Comparison of ENCODE assay signal across 19 cellular contexts in the genomic region with DNA sequence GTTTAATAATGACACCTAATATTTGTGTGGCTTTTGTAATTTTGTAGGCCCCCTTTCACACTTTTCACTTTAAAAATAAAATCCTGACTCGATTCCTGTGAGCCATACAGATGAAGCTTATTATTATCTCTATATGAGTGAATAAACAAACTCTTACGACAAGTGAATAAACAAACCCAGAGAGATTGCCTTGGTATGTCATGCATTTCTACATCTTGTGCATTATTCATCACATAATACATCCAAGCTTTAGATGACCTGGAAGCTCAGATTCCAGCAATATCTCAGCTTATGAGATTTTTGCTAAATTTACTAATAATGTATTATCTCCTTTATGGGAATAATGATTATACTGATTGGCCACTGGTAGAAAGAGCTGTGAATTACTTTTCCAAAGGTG.
A peak's percentile ranks its signal among the peaks of the same experiment; 100 is the strongest.
DNase-seq lines count a peak whose midpoint lies in the region; ATAC-seq and TF ChIP-seq lines count a peak whose summit lies in the region.
"Had no signal": no experiment of that assay in that cellular context is flagged by ENCODE, and none has a peak within 500 bp of the region (broad histone marks: within the 10 kb centered on the region; RNA-seq: fewer than 3 reads in every experiment).

No MANE protein-coding gene starts in this region.

- DNase-seq in MCF 10A (ENCODE audit: unreplicated experiment) (peak; percentile 2), breast epithelium (ENCODE audit: low spot score in 2 of 2) (no peak), choroid plexus epithelial cell (ENCODE audit: low read depth) (peak; percentile 45), mesenchymal stem cell (peak; percentile 13), NCI-H748 (lab: John Stamatoyannopoulos, UW; ENCODE audit: unreplicated experiment) (no peak), body of pancreas (no peak), NCI-H2227 treated with DMSO at 0.1 percent for 48 hours (lab: John Stamatoyannopoulos, UW) (no peak), right lobe of liver (no peak)
- DNase-seq: Caco-2; CD4-positive, CD25-positive, alpha-beta regulatory T cell; CD8-positive, alpha-beta T cell; DMS153; DND-41; GOT3 had no signal

- H3K4me3 ChIP-seq in breast epithelium: no peak overlapping the region
- no peak overlapping the region for H3K4me3 ChIP-seq in choroid plexus epithelial cell (ENCODE audit: low read depth, low read length)
- H3K4me3 ChIP-seq in mesenchymal stem cell (ENCODE audit: insufficient read depth in 1 of 2, low read depth in 1 of 2, low read length in 2 of 2): no peak overlapping the region
- H3K4me3 ChIP-seq in body of pancreas: no peak overlapping the region
- H3K4me3 ChIP-seq in right lobe of liver: no peak overlapping the region
- H3K4me3 ChIP-seq: BLaER1, HAP-1 had no signal

- no peak overlapping the region for H2BK12ac ChIP-seq in mesenchymal stem cell (ENCODE audit: low read length in 2 of 2)

- H2AK5ac ChIP-seq in mesenchymal stem cell (ENCODE audit: low read length, severe bottlenecking): no peak overlapping the region

- H3K14ac ChIP-seq in mesenchymal stem cell (ENCODE audit: low read length in 2 of 2): no peak overlapping the region

- H4K91ac ChIP-seq in mesenchymal stem cell (ENCODE audit: low read length): no peak overlapping the region

- H3K36me3 Mint-ChIP-seq in MCF 10A (ENCODE audit: insufficient read depth, unreplicated experiment): no peaks in the 10 kb centered on the region
- H3K36me3 Mint-ChIP-seq: CD4-positive, CD25-positive, alpha-beta regulatory T cell; CD8-positive, alpha-beta T cell had no signal

- no peak overlapping the region for H3K4me2 ChIP-seq in mesenchymal stem cell (ENCODE audit: low read length, poor library complexity, severe bottlenecking)
- H3K4me2 ChIP-seq: BLaER1 had no signal

- no peaks in the 10 kb centered on the region for H3K4me1 ChIP-seq in breast epithelium
- no peaks in the 10 kb centered on the region for H3K4me1 ChIP-seq in mesenchymal stem cell (ENCODE audit: control insufficient read depth, insufficient read depth, low read depth, low read length)
- no peaks in the 10 kb centered on the region for H3K4me1 ChIP-seq in body of pancreas
- peaks cover 0 to 7% (median 0%) of the 10 kb centered on the region in 4 donors for H3K4me1 ChIP-seq in right lobe of liver
- H3K4me1 ChIP-seq: BLaER1, HAP-1 had no signal

- H3K36me3 ChIP-seq in breast epithelium (no peaks in the 10 kb centered on the region), mesenchymal stem cell (ENCODE audit: control insufficient read depth in 1 of 2, insufficient read depth in 2 of 2, low read depth in 1 of 2, low read length in 2 of 2) (no peaks in the 10 kb centered on the region), body of pancreas (replicated peaks in 1 of 2; ENCODE audit: insufficient read depth in 1 of 2, low read depth in 2 of 2) (no peaks in the 10 kb centered on the region), right lobe of liver (no peaks in the 10 kb centered on the region)
- H3K36me3 ChIP-seq: BLaER1, HAP-1 had no signal

- H3K4ac ChIP-seq in mesenchymal stem cell (ENCODE audit: low read depth in 1 of 2, low read length in 2 of 2): no peak overlapping the region

- TF ChIP-seq CTCF in MCF 10A (IDR thresholded peaks at IDR 0.05; ENCODE audit: unreplicated experiment): no peak
- no peak for TF ChIP-seq CTCF in breast epithelium (IDR thresholded peaks at IDR 0.05)
- TF ChIP-seq CTCF in choroid plexus epithelial cell (conservative IDR thresholded peaks at IDR 0.05; ENCODE audit: low read depth, low read length): no peak
- TF ChIP-seq CTCF in body of pancreas (IDR thresholded peaks at IDR 0.05): no peak
- no peak for TF ChIP-seq CTCF in right lobe of liver (IDR thresholded peaks at IDR 0.05)

- ATAC-seq in body of pancreas (no peak), right lobe of liver (no peak)
- ATAC-seq: CD8-positive, alpha-beta T cell had no signal

- no peak overlapping the region for H2AFZ ChIP-seq in mesenchymal stem cell (ENCODE audit: low read depth, low read length)

- H3K79me1 ChIP-seq in mesenchymal stem cell (replicated peaks; ENCODE audit: low read length, poor library complexity, severe bottlenecking): no peaks in the 10 kb centered on the region

- no peak overlapping the region for H2BK15ac ChIP-seq in mesenchymal stem cell (ENCODE audit: low read depth, poor library complexity, severe bottlenecking)

- H3K4me1 Mint-ChIP-seq in MCF 10A (ENCODE audit: insufficient read depth, unreplicated experiment): peaks cover 3% of the 10 kb centered on the region
- H3K4me1 Mint-ChIP-seq: B cell; CD4-positive, CD25-positive, alpha-beta regulatory T cell had no signal

- H4K8ac ChIP-seq in mesenchymal stem cell (ENCODE audit: low read length): no peak overlapping the region

- H3K27me3 ChIP-seq in breast epithelium (no peaks in the 10 kb centered on the region), mesenchymal stem cell (ENCODE audit: control insufficient read depth in 1 of 2, insufficient read depth in 1 of 2, low read length in 2 of 2) (no peaks in the 10 kb centered on the region), body of pancreas (no peaks in the 10 kb centered on the region), right lobe of liver (no peaks in the 10 kb centered on the region)
- H3K27me3 ChIP-seq: BLaER1 had no signal

- H3K9me3 ChIP-seq in breast epithelium (no peaks in the 10 kb centered on the region), mesenchymal stem cell (ENCODE audit: control insufficient read depth, low read length) (no peaks in the 10 kb centered on the region), body of pancreas (no peaks in the 10 kb centered on the region), right lobe of liver (no peaks in the 10 kb centered on the region)
- H3K9me3 ChIP-seq: BLaER1, Caco-2, HAP-1 had no signal

- WGBS in mesenchymal stem cell: 7% methylated on average over 1 of the region's 2 CpGs
- WGBS in body of pancreas, 2 donors: 27 to 35% methylated on average over 2 of the region's 2 CpGs
- 62% methylated on average over 2 of the region's 2 CpGs for WGBS in right lobe of liver (ENCODE audit: insufficient coverage, low coverage, low lambda C conversion rate, missing lambda C conversion rate)

- BruUV-seq in MCF 10A (replicated peaks; lab: Mats Ljungman, UMichigan): no TSS peak

- no peak overlapping the region for H3K23ac ChIP-seq in mesenchymal stem cell (ENCODE audit: low read length in 2 of 2)

- no peaks in the 10 kb centered on the region for H3K9me3 Mint-ChIP-seq in MCF 10A (ENCODE audit: unreplicated experiment)
- H3K9me3 Mint-ChIP-seq: CD4-positive, CD25-positive, alpha-beta regulatory T cell; CD8-positive, alpha-beta T cell had no signal

- intact Hi-C loops in MCF 10A (cut with micrococcal nuclease): no loop called here
- intact Hi-C loops in breast epithelium (cut with DNase I; ENCODE audit: low total_unique reads): no loop called here
- intact Hi-C loops in body of pancreas (cut with DNase I): no loop called here
- intact Hi-C loops in right lobe of liver (cut with DNase I): no loop called here

- CTCF ChIA-PET in MCF 10A (lab: Yijun Ruan, JAX): interaction anchor here (0.6 kb wide), 2 partner anchors 36 to 673 kb away, joined by 4 read pairs; no protein-coding TSS in a partner anchor

- H3K4me3 Mint-ChIP-seq in MCF 10A (ENCODE audit: unreplicated experiment): no peak overlapping the region
- H3K4me3 Mint-ChIP-seq: B cell; CD4-positive, CD25-positive, alpha-beta regulatory T cell; CD8-positive, alpha-beta T cell had no signal

- H3K18ac ChIP-seq in mesenchymal stem cell (ENCODE audit: low read depth in 1 of 2, low read length in 2 of 2): no peak overlapping the region

- H3K27ac Mint-ChIP-seq in MCF 10A (ENCODE audit: low read depth, unreplicated experiment): no peak overlapping the region
- H3K27ac Mint-ChIP-seq: B cell; CD4-positive, CD25-positive, alpha-beta regulatory T cell; CD8-positive, alpha-beta T cell had no signal

- H3K27ac ChIP-seq in breast epithelium (no peak overlapping the region), mesenchymal stem cell (ENCODE audit: low read length, poor library complexity, severe bottlenecking) (no peak overlapping the region), body of pancreas (no peak overlapping the region), right lobe of liver (no peak overlapping the region)
- H3K27ac ChIP-seq: 22Rv1, BLaER1, C4-2B had no signal

- no peak for TF ChIP-seq POLR2A in breast epithelium (IDR thresholded peaks at IDR 0.05)
- TF ChIP-seq POLR2A in body of pancreas (IDR thresholded peaks at IDR 0.05): no peak
- TF ChIP-seq POLR2A in right lobe of liver (IDR thresholded peaks at IDR 0.05): no peak

- H3K27me3 Mint-ChIP-seq in MCF 10A (ENCODE audit: insufficient read depth, unreplicated experiment): no peaks in the 10 kb centered on the region
- H3K27me3 Mint-ChIP-seq: B cell; CD4-positive, CD25-positive, alpha-beta regulatory T cell had no signal

- no peak overlapping the region for H2BK120ac ChIP-seq in mesenchymal stem cell (ENCODE audit: low read depth, low read length)

- POLR2A ChIA-PET in MCF 10A (lab: Yijun Ruan, JAX): no interaction called here

- H3K9ac ChIP-seq in mesenchymal stem cell (ENCODE audit: low read length): no peak overlapping the region
- H3K9ac ChIP-seq: BLaER1 had no signal

- H2BK5ac ChIP-seq in mesenchymal stem cell (ENCODE audit: low read depth, low read length, poor library complexity, severe bottlenecking): no peak overlapping the region

Comparison
In these comparisons a context has a peak if more than half of its experiments do, and no peak if none do; other contexts are left out.
1. DNase-seq: peak in MCF 10A (single experiment), choroid plexus epithelial cell (single experiment) and mesenchymal stem cell (single experiment); none in breast epithelium (0 of 2), NCI-H748 (single experiment), body of pancreas (0 of 4), NCI-H2227 treated with DMSO at 0.1 percent for 48 hours (single experiment) and right lobe of liver (0 of 3).